In genomic region chrX:102712216-102712966, GRCh38 we compare ENCODE assay signal across 8 cellular contexts. TPM values are rescaled to one million over a fixed set of nuclear protein-coding genes. Genes with fewer than 3 reads are reported as not detected.
DNase-seq lines count a peak whose midpoint lies in the region; ATAC-seq and TF ChIP-seq lines count a peak whose summit lies in the region.

GPRASP2 (plus strand) TSS chrX:102712448; CDS start chrX:102714870, 2,422 bp downstream.

- ATAC-seq in HG02759 (IDR thresholded peaks at IDR 0.05; ENCODE audit: unreplicated experiment) (peak; percentile 58), GM18519 (IDR thresholded peaks at IDR 0.05; ENCODE audit: low FRiP score, unreplicated experiment) (no peak)

- peak within 1 kb of the TSS in 6 of 7 donors; percentile 27 to 87 (median 54) for H3K27ac Mint-ChIP-seq in CD4-positive, alpha-beta memory T cell
- no peak within 1 kb of the TSS for H3K27ac Mint-ChIP-seq in activated CD4-positive, alpha-beta memory T cell treated with anti-CD3 and anti-CD28 coated beads for 36 hours

- no peaks in the 10 kb centered on the region for H3K9me3 ChIP-seq in CD4-positive, alpha-beta memory T cell (ENCODE audit: control insufficient read depth in 1 of 2, low read length in 2 of 2)
- no peaks in the 10 kb centered on the region for H3K9me3 ChIP-seq in thyroid gland

- H3K36me3 ChIP-seq in CD4-positive, alpha-beta memory T cell (ENCODE audit: insufficient read depth, low read length), result no peaks in the 10 kb centered on the region
- no peaks in the 10 kb centered on the region for H3K36me3 ChIP-seq in thyroid gland

- TF ChIP-seq CTCF in epithelial cell of proximal tubule (conservative IDR thresholded peaks at IDR 0.05; ENCODE audit: low read depth, low read length) (no peak), thyroid gland (IDR thresholded peaks at IDR 0.05) (no peak)

- no peaks in the 10 kb centered on the region for H3K27me3 ChIP-seq in CD4-positive, alpha-beta memory T cell (ENCODE audit: insufficient read depth, low read length)
- H3K27me3 ChIP-seq in thyroid gland, result no peaks in the 10 kb centered on the region

- 0% methylated on average over 3 of the region's 68 CpGs; no CpG with 5 or more reads in 1 of the 2 donors for WGBS in thyroid gland, 2 donors

- H3K27ac ChIP-seq in CD4-positive, alpha-beta memory T cell (ENCODE audit: low read depth, low read length), result no peak within 1 kb of the TSS
- peak within 1 kb of the TSS; percentile 89 to 95 (median 89) for H3K27ac ChIP-seq in thyroid gland

- no peaks in the 10 kb centered on the region for H3K36me3 Mint-ChIP-seq in CD4-positive, alpha-beta memory T cell
- H3K36me3 Mint-ChIP-seq in activated CD4-positive, alpha-beta memory T cell treated with anti-CD3 and anti-CD28 coated beads for 36 hours, result no peaks in the 10 kb centered on the region

- no peak within 1 kb of the TSS for H3K4me3 ChIP-seq in CD4-positive, alpha-beta memory T cell (ENCODE audit: low read length in 2 of 2)
- H3K4me3 ChIP-seq in epithelial cell of proximal tubule (ENCODE audit: low read depth, low read length) (peak within 1 kb of the TSS; percentile 69), thyroid gland (replicated peaks in 1 of 3) (peak within 1 kb of the TSS; percentile 15 to 71 (median 46))

- peak within 1 kb of the TSS; percentile 80 to 90 (median 86) for H3K4me3 Mint-ChIP-seq in CD4-positive, alpha-beta memory T cell
- peak within 1 kb of the TSS; percentile 72 for H3K4me3 Mint-ChIP-seq in activated CD4-positive, alpha-beta memory T cell treated with anti-CD3 and anti-CD28 coated beads for 36 hours

- peaks cover 13 to 23% (median 15%) of the 10 kb centered on the region in 4 donors for H3K4me1 Mint-ChIP-seq in CD4-positive, alpha-beta memory T cell
- H3K4me1 Mint-ChIP-seq in activated CD4-positive, alpha-beta memory T cell treated with anti-CD3 and anti-CD28 coated beads for 36 hours (ENCODE audit: low read depth), result peaks cover 8% of the 10 kb centered on the region

- intact Hi-C loops in CD4-positive, alpha-beta memory T cell (cut with micrococcal nuclease), result loop anchor here (1.0 to 2.0 kb wide), 2 partner anchors 60 to 113 kb away; partner anchors contain the start of gene ARMCX5
- intact Hi-C loops in activated CD4-positive, alpha-beta memory T cell treated with anti-CD3 and anti-CD28 coated beads for 36 hours (cut with micrococcal nuclease), result loop anchor here (5.0 to 10.0 kb wide), 2 partner anchors 60 to 118 kb away; partner anchors contain the start of genes ARMCX5 and GPRASP1
- intact Hi-C loops in thyroid gland (cut with DNase I), result no loop called here

- POLR2A ChIA-PET in CD4-positive, alpha-beta memory T cell (lab: Charles Lee; ENCODE audit: partially characterized antibody), result no interaction called here
- POLR2A ChIA-PET in activated CD4-positive, alpha-beta memory T cell treated with anti-CD3 and anti-CD28 coated beads for 36 hours (lab: Charles Lee), result no interaction called here

- DNase-seq in CD4-positive, alpha-beta memory T cell, result peak in 2 of 5 donors; percentile 14
- DNase-seq in activated CD4-positive, alpha-beta memory T cell treated with anti-CD3 and anti-CD28 coated beads for 36 hours, result peak; percentile 21
- DNase-seq in epithelial cell of proximal tubule (ENCODE audit: low read depth) (no peak), midbrain (lab: John Stamatoyannopoulos, UW) (peak; percentile 32), thyroid gland (peak; percentile 54 to 58), NCI-H2107 treated with DMSO at 0.1 percent for 48 hours (lab: John Stamatoyannopoulos, UW; ENCODE audit: unreplicated experiment) (no peak)

- peaks cover 9% of the 10 kb centered on the region for H3K4me1 ChIP-seq in CD4-positive, alpha-beta memory T cell (ENCODE audit: insufficient read depth, low read length)
- H3K4me1 ChIP-seq in thyroid gland, result no peaks in the 10 kb centered on the region

- H3K9me3 Mint-ChIP-seq in CD4-positive, alpha-beta memory T cell, result peaks cover 0 to 2% (median 0%) of the 10 kb centered on the region in 8 donors
- H3K9me3 Mint-ChIP-seq in activated CD4-positive, alpha-beta memory T cell treated with anti-CD3 and anti-CD28 coated beads for 36 hours, result no peaks in the 10 kb centered on the region

- CTCF ChIA-PET in CD4-positive, alpha-beta memory T cell (lab: Charles Lee; ENCODE audit: partially characterized antibody), result no interaction called here
- CTCF ChIA-PET in activated CD4-positive, alpha-beta memory T cell treated with anti-CD3 and anti-CD28 coated beads for 36 hours (lab: Charles Lee), result no interaction called here

- peaks cover 10 to 16% of the 10 kb centered on the region in 2 donors for H3K27me3 Mint-ChIP-seq in CD4-positive, alpha-beta memory T cell
- peaks cover 10% of the 10 kb centered on the region for H3K27me3 Mint-ChIP-seq in activated CD4-positive, alpha-beta memory T cell treated with anti-CD3 and anti-CD28 coated beads for 36 hours

- TF ChIP-seq POLR2A in thyroid gland (IDR thresholded peaks at IDR 0.05), result peak in 1 of 2 donors; percentile 33

RNA-seq across cellular contexts. Expression of gene GPRASP2, which starts in this region (rescaled TPM):
- total RNA-seq in CD4-positive, alpha-beta memory T cell, result 1 to 10 TPM; 2.2 to 3.2 TPM
- 1 to 10 TPM; 1.6 to 1.8 TPM for polyA plus RNA-seq in CD4-positive, alpha-beta memory T cell
- total RNA-seq in activated CD4-positive, alpha-beta memory T cell treated with anti-CD3 and anti-CD28 coated beads for 36 hours, result 1 to 10 TPM; 1.2 to 1.7 TPM
- total RNA-seq in epithelial cell of proximal tubule (5.9 and 6.8 TPM in 2 replicates), thyroid gland (10 to 100 TPM; 24.6 to 35.1 (median 28.9) TPM)

Comparison
In these comparisons a context has a peak if more than half of its experiments do, and no peak if none do; other contexts are left out.
1. DNase-seq: peak in activated CD4-positive, alpha-beta memory T cell treated with anti-CD3 and anti-CD28 coated beads for 36 hours (single experiment), midbrain (single experiment) and thyroid gland (2 of 2); none in epithelial cell of proximal tubule (single experiment) and NCI-H2107 treated with DMSO at 0.1 percent for 48 hours (single experiment).
2. H3K4me3 ChIP-seq: peak in epithelial cell of proximal tubule (single experiment) and thyroid gland (3 of 3); none in CD4-positive, alpha-beta memory T cell (0 of 2).